Comparison of ENCODE assay signal across 27 cellular contexts in the genomic region with DNA sequence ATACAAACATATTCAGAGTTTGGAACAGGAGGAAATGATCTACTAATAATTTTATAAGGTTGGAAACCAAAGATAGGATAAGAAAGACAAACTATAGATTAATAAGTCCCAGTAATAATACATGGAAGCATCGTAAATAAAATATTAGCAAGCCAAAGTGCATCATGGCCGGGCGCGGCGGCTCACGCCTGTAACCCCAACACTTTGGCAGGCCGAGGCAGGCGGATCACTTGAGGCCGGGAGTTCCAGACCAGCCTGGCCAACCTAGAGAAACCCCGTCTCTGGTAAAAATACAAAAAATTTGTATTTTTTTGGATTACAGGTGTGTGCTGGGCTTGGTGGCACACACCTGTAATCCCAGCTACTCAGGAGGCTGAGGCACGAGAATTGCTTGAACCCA. TPM values are rescaled to one million over a fixed set of nuclear protein-coding genes. Genes with fewer than 3 reads are reported as not detected.
"Had no signal": no experiment of that assay in that cellular context is flagged by ENCODE, and none has a peak within 500 bp of the region (broad histone marks: within the 10 kb centered on the region; RNA-seq: fewer than 3 reads in every experiment).

No MANE protein-coding gene starts in this region.

- DNase-seq: hippocampal formation; left colon; naive thymus-derived CD8-positive, alpha-beta T cell; nucleus accumbens; right lobe of liver; small intestine; spleen; stimulated activated CD4-positive, alpha-beta T cell treated with anti-CD3 and anti-CD28 coated beads, Interleukin-4, amount 100 ng/mL, for 24 hours; stimulated activated naive CD4-positive, alpha-beta T cell; trophoblast cell had no signal

- ATAC-seq: left colon; left lung; naive thymus-derived CD8-positive, alpha-beta T cell; right lobe of liver; stimulated activated effector memory CD8-positive, alpha-beta T cell treated with anti-CD3 and anti-CD28 coated beads, Interleukin-12 subunit alpha, Interleukin-12 subunit beta, amount 100 ng/mL, for 72 hours had no signal

- H3K27ac ChIP-seq: left lung, parathyroid adenoma, right atrium auricular region, right lobe of liver, spleen, suprapubic skin, thoracic aorta, tibial artery, vagina had no signal

- H3K4me1 ChIP-seq: parathyroid adenoma, right lobe of liver, suprapubic skin, tibial artery, vagina had no signal

- H3K9ac ChIP-seq: parathyroid adenoma had no signal

- H3K36me3 ChIP-seq: left lung, right atrium auricular region, right lobe of liver, spleen, suprapubic skin, thoracic aorta, tibial artery, vagina had no signal

- H3K27me3 ChIP-seq: right atrium auricular region, right lobe of liver, vagina had no signal

- FAIRE-seq: keratinocyte, small intestine had no signal

- H3K4me3 ChIP-seq: left lung, lung, right atrium auricular region, right lobe of liver, spleen, suprapubic skin, thoracic aorta, tibial artery, vagina had no signal

- H3K9me3 ChIP-seq: left lung, right atrium auricular region, right lobe of liver, spleen, suprapubic skin, thoracic aorta, tibial artery, vagina had no signal

RNA-seq across cellular contexts. Expression of gene MUC4, which starts 14.9 kb away (rescaled TPM):
- total RNA-seq: liver; naive thymus-derived CD8-positive, alpha-beta T cell; neural crest cell; osteocyte; posterior vena cava; pulmonary artery endothelial cell; spleen; subcutaneous adipose tissue; suprapubic skin; thoracic aorta had no signal
- polyA plus RNA-seq: keratinocyte; liver; naive thymus-derived CD8-positive, alpha-beta T cell; urinary bladder had no signal
